In genomic region chrX:69361286-69361926, GRCh38 we compare ENCODE assay signal across 16 cellular contexts.
DNase-seq lines count a peak whose midpoint lies in the region; ATAC-seq and TF ChIP-seq lines count a peak whose summit lies in the region.
"Had no signal": no experiment of that assay in that cellular context is flagged by ENCODE, and none has a peak within 500 bp of the region (broad histone marks: within the 10 kb centered on the region; RNA-seq: fewer than 3 reads in every experiment).

No MANE protein-coding gene starts in this region.

- H3K36me3 ChIP-seq in MG63 (no peaks in the 10 kb centered on the region), thyroid gland (no peaks in the 10 kb centered on the region)
- H3K36me3 ChIP-seq: brain microvascular endothelial cell, tibial artery had no signal

- ATAC-seq in GM18867 (IDR thresholded peaks at IDR 0.05; ENCODE audit: unreplicated experiment), result no peak

- H3K27me3 ChIP-seq in MG63 (no peaks in the 10 kb centered on the region), thyroid gland (no peaks in the 10 kb centered on the region)
- H3K27me3 ChIP-seq: brain microvascular endothelial cell, tibial artery had no signal

- H3K4me3 ChIP-seq in AG09309 (ENCODE audit: control insufficient read depth, low read depth, low read length) (no peak overlapping the region), MG63 (no peak overlapping the region), epithelial cell of esophagus (ENCODE audit: low read length) (no peak overlapping the region), thyroid gland (replicated peaks in 1 of 3) (no peak overlapping the region)
- H3K4me3 ChIP-seq: tibial artery had no signal

- TF ChIP-seq POLR2A in thyroid gland (IDR thresholded peaks at IDR 0.05), result no peak

- WGBS in thyroid gland, 2 donors, result 32 to 39% methylated on average over 6 of the region's 6 CpGs

- DNase-seq in AG09309 (ENCODE audit: low read depth) (peak; percentile 40), MG63 (peak; percentile 82), epithelial cell of esophagus (ENCODE audit: low read depth) (peak; percentile 30), mesenteric fat pad (ENCODE audit: low spot score) (peak; percentile 81), mucosa of gallbladder (ENCODE audit: low spot score) (no peak), posterior cingulate gyrus (no peak), thyroid gland (no peak)
- DNase-seq: brain microvascular endothelial cell, hypothalamus, NCI-H1417 treated with DMSO at 0.1 percent for 48 hours, NCI-H524 treated with DMSO at 0.1 percent for 48 hours, nucleus accumbens, RPMI8226, T1000 had no signal

- TF ChIP-seq CTCF in AG09309 (IDR thresholded peaks at IDR 0.05; ENCODE audit: control insufficient read depth, insufficient read depth, low read depth, low read length, missing control alignments), result no peak
- TF ChIP-seq CTCF in epithelial cell of esophagus (IDR thresholded peaks at IDR 0.05; ENCODE audit: insufficient read depth, low read depth, low read length, missing control alignments), result no peak
- TF ChIP-seq CTCF in thyroid gland (IDR thresholded peaks at IDR 0.05), result no peak

- H3K27ac ChIP-seq in thyroid gland, result no peak overlapping the region
- H3K27ac ChIP-seq: brain microvascular endothelial cell had no signal

- H3K9me3 ChIP-seq in MG63 (no peaks in the 10 kb centered on the region), thyroid gland (no peaks in the 10 kb centered on the region)
- H3K9me3 ChIP-seq: tibial artery had no signal

- intact Hi-C loops in posterior cingulate gyrus (cut with DNase I) (no loop called here), thyroid gland (cut with DNase I) (no loop called here)

- H3K4me1 ChIP-seq in thyroid gland, result no peaks in the 10 kb centered on the region

Comparison
In these comparisons a context has a peak if more than half of its experiments do, and no peak if none do; other contexts are left out.
1. DNase-seq: peak in AG09309 (single experiment), MG63 (single experiment), epithelial cell of esophagus (single experiment) and mesenteric fat pad (single experiment); none in mucosa of gallbladder (single experiment), posterior cingulate gyrus (0 of 10) and thyroid gland (0 of 2).